9 cellular contexts compared by ENCODE assay signal in genomic region chr6:70037445-70037844, GRCh38.
"Had no signal": no experiment of that assay in that cellular context is flagged by ENCODE, and none has a peak within 500 bp of the region (broad histone marks: within the 10 kb centered on the region; RNA-seq: fewer than 3 reads in every experiment).

No MANE protein-coding gene starts in this region.

- H3K27ac Mint-ChIP-seq: GM23338, H9, HFFc6 had no signal

- H3K27ac ChIP-seq: GM23248 had no signal

- ATAC-seq: GM23338, HCT116 had no signal

- H3K4me2 ChIP-seq: GM23338 had no signal

- H3K9me3 ChIP-seq: HAP-1 had no signal

- H3K36me3 ChIP-seq: HAP-1 had no signal

- H3K4me3 Mint-ChIP-seq: GM23338, H9, HFFc6 had no signal

- H2AFZ ChIP-seq: GM23248, GM23338 had no signal

- DNase-seq: GM23248, GOT3, H7, H9, HCEC 1CT, HFFc6 had no signal

- H3K9me3 Mint-ChIP-seq: GM23338, H9 had no signal

- H3K4me3 ChIP-seq: GM23248, GM23338, HAP-1 had no signal

- H3K9ac ChIP-seq: GM23248 had no signal

- H3K4me1 Mint-ChIP-seq: GM23338, H9 had no signal
